In the genomic region with DNA sequence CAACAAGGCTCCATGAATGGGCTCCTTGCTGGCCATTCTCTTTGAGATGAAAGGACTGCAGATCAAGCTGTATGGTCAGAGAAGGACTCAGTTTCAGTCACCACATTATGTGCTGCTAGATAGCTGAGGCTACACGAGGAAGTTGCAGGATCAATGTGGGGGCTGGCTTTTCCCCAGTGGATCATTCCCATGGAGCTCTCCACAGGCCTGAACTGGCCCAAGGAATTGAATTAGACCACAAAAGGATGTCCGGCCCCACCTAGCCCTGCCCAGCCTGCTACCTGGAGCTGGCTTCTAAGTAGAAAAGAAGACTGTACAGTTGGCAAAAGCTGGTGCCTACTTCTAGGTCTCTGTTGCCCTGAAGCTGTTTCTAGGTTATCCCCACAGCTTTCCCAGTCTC, we compare ENCODE assay signal across 29 cellular contexts.
"Had no signal": no experiment of that assay in that cellular context is flagged by ENCODE, and none has a peak within 500 bp of the region (broad histone marks: within the 10 kb centered on the region; RNA-seq: fewer than 3 reads in every experiment).

No MANE protein-coding gene starts in this region.

- H3K4me3 ChIP-seq: adrenal gland, body of pancreas, breast epithelium, Peyer's patch had no signal

- H3K27me3 Mint-ChIP-seq: activated CD4-positive, alpha-beta T cell treated with anti-CD3 and anti-CD28 coated beads, Interleukin-2, amount 10 ng/mL, durations not matched to agents 7 days and 5 days had no signal

- H3K27ac ChIP-seq: adrenal gland, body of pancreas, breast epithelium, KMS-11, Peyer's patch had no signal

- H3K27me3 ChIP-seq: adrenal gland, body of pancreas, breast epithelium, Peyer's patch had no signal

- H3K4me2 ChIP-seq: KMS-11 had no signal

- H3K9ac ChIP-seq: KMS-11 had no signal

- H3K27ac Mint-ChIP-seq: activated CD4-positive, alpha-beta T cell treated with anti-CD3 and anti-CD28 coated beads for 36 hours; activated CD4-positive, alpha-beta T cell treated with anti-CD3 and anti-CD28 coated beads, Interleukin-2, amount 10 ng/mL, durations not matched to agents 7 days and 5 days; activated CD8-positive, alpha-beta T cell treated with anti-CD3 and anti-CD28 coated beads, Interleukin-2, amount 10 ng/mL, durations not matched to agents 7 days and 5 days; activated naive CD4-positive, alpha-beta T cell treated with anti-CD3 and anti-CD28 coated beads for 36 hours; activated naive CD4-positive, alpha-beta T cell treated with anti-CD3 and anti-CD28 coated beads, Interleukin-2, amount 50 U/mL, for 72 hours; activated T-cell treated with anti-CD3 and anti-CD28 coated beads, Interleukin-2, amount 50 U/mL, for 24 hours; WTC11 had no signal

- H3K4me3 Mint-ChIP-seq: activated CD4-positive, alpha-beta T cell treated with anti-CD3 and anti-CD28 coated beads for 36 hours; activated CD4-positive, alpha-beta T cell treated with anti-CD3 and anti-CD28 coated beads, Interleukin-2, amount 10 ng/mL, durations not matched to agents 7 days and 5 days; activated CD8-positive, alpha-beta T cell treated with anti-CD3 and anti-CD28 coated beads, Interleukin-2, amount 10 ng/mL, durations not matched to agents 7 days and 5 days; activated naive CD4-positive, alpha-beta T cell treated with anti-CD3 and anti-CD28 coated beads for 36 hours; activated T-cell treated with anti-CD3 and anti-CD28 coated beads, Interleukin-2, amount 50 U/mL, for 24 hours; WTC11 had no signal

- H3K36me3 ChIP-seq: adrenal gland, breast epithelium, Peyer's patch had no signal

- H3K4me1 Mint-ChIP-seq: activated CD4-positive, alpha-beta T cell treated with anti-CD3 and anti-CD28 coated beads for 36 hours; activated CD4-positive, alpha-beta T cell treated with anti-CD3 and anti-CD28 coated beads, Interleukin-2, amount 10 ng/mL, durations not matched to agents 7 days and 5 days had no signal

- H3K9me3 ChIP-seq: adrenal gland, body of pancreas, breast epithelium had no signal

- DNase-seq: activated CD4-positive, alpha-beta T cell treated with anti-CD3 and anti-CD28 coated beads for 36 hours; activated CD4-positive, alpha-beta T cell treated with anti-CD3 and anti-CD28 coated beads, Interleukin-2, amount 10 ng/mL, durations not matched to agents 7 days and 5 days; activated CD4-positive, alpha-beta T cell treated with anti-CD3 and anti-CD28 coated beads, Interleukin-2, amount 50 U/mL, for 48 hours; activated CD8-positive, alpha-beta T cell treated with anti-CD3 and anti-CD28 coated beads, Interleukin-2, amount 10 ng/mL, durations not matched to agents 7 days and 5 days; activated gamma-delta T cell treated with Interleukin-2 at 50 U/mL for 16 hours; activated naive CD4-positive, alpha-beta T cell treated with anti-CD3 and anti-CD28 coated beads for 36 hours; activated T-cell treated with anti-CD3 and anti-CD28 coated beads, Interleukin-2, amount 50 U/mL, for 24 hours; adrenal gland; body of pancreas; caudate nucleus; NCI-H1105; NCI-H1436; NCI-H1694; NCI-H1930; NCI-H2081 treated with DMSO at 0.1 percent for 48 hours; NCI-H226; NCI-H526; NCI-H748 treated with DMSO at 0.1 percent for 48 hours; NK-92 treated with Interleukin-12 subunit alpha and Interleukin-12 subunit beta, amount 100 ng/mL, for 24 hours; PC-3; Peyer's patch; Right ventricle myocardium superior; RPMI8226; SW 1271 had no signal

- ATAC-seq: activated CD4-positive, alpha-beta T cell treated with anti-CD3 and anti-CD28 coated beads for 36 hours; activated CD4-positive, CD25-positive, alpha-beta regulatory T cell treated with anti-CD3 and anti-CD28 coated beads, Interleukin-2, amount 50 U/mL, for 24 hours; activated CD8-positive, alpha-beta T cell treated with anti-CD3 and anti-CD28 coated beads, Interleukin-2, amount 10 ng/mL, durations not matched to agents 7 days and 5 days; activated naive CD4-positive, alpha-beta T cell treated with anti-CD3 and anti-CD28 coated beads, Interleukin-2, amount 50 U/mL, for 72 hours; body of pancreas; PC-3; WTC11 had no signal

- H3K36me3 Mint-ChIP-seq: activated naive CD4-positive, alpha-beta T cell treated with anti-CD3 and anti-CD28 coated beads, Interleukin-2, amount 50 U/mL, for 72 hours; WTC11 had no signal

- H3K9me3 Mint-ChIP-seq: activated CD4-positive, alpha-beta T cell treated with anti-CD3 and anti-CD28 coated beads, Interleukin-2, amount 10 ng/mL, durations not matched to agents 7 days and 5 days; activated naive CD4-positive, alpha-beta T cell treated with anti-CD3 and anti-CD28 coated beads for 36 hours; activated T-cell treated with anti-CD3 and anti-CD28 coated beads, Interleukin-2, amount 50 U/mL, for 24 hours had no signal

- H3K4me1 ChIP-seq: body of pancreas, breast epithelium, Peyer's patch had no signal
